ENCODE assay signal across 8 cellular contexts in genomic region chr20:33667245-33668086, GRCh38. TPM values are rescaled to one million over a fixed set of nuclear protein-coding genes. Genes with fewer than 3 reads are reported as not detected.
DNase-seq lines count a peak whose midpoint lies in the region; ATAC-seq and TF ChIP-seq lines count a peak whose summit lies in the region.

No MANE protein-coding gene starts in this region.

- H3K27ac ChIP-seq in esophagus (ENCODE audit: low read depth in 2 of 2, low read length in 1 of 2) (peak overlapping the region; percentile 85 to 94), thymus (ENCODE audit: low read depth) (peak overlapping the region; percentile 67)
- H3K27ac ChIP-seq in naive thymus-derived CD4-positive, alpha-beta T cell (ENCODE audit: low read depth, low read length), result peak overlapping the region; percentile 60

- H3K9me3 ChIP-seq in esophagus (ENCODE audit: control insufficient read depth in 2 of 2, insufficient read depth in 1 of 2, low read depth in 1 of 2, low read length in 1 of 2) (no peaks in the 10 kb centered on the region), thymus (ENCODE audit: control insufficient read depth) (no peaks in the 10 kb centered on the region)
- no peaks in the 10 kb centered on the region for H3K9me3 ChIP-seq in naive thymus-derived CD4-positive, alpha-beta T cell (ENCODE audit: control insufficient read depth in 2 of 3, low read length in 3 of 3)

- intact Hi-C loops in naive thymus-derived CD4-positive, alpha-beta T cell (cut with micrococcal nuclease), result loop anchor here (1.0 to 10.0 kb wide), 7 partner anchors 14 to 445 kb away; partner anchors contain the start of genes CHMP4B (in 1 of the 2), EIF2S2 (in 1 of the 2) and RALY (in 1 of the 2)

- CTCF ChIA-PET in naive thymus-derived CD4-positive, alpha-beta T cell (lab: Charles Lee), result interaction anchor here (0.6 to 4.4 kb wide), 13 partner anchors 9 to 395 kb away, joined by 3 to 33 read pairs (median 5); no protein-coding TSS in a partner anchor

- H3K4me1 ChIP-seq in esophagus (ENCODE audit: control insufficient read depth in 2 of 2, insufficient read depth in 2 of 2, low read length in 1 of 2), result peaks cover 2 to 25% of the 10 kb centered on the region in 2 donors
- peaks cover 16 to 21% of the 10 kb centered on the region in 2 donors for H3K4me1 ChIP-seq in naive thymus-derived CD4-positive, alpha-beta T cell (ENCODE audit: control insufficient read depth in 2 of 2, insufficient read depth in 2 of 2, low read length in 2 of 2)
- peaks cover 5% of the 10 kb centered on the region for H3K4me1 ChIP-seq in thymus (ENCODE audit: control insufficient read depth, insufficient read depth, low read length)

- H3K4me1 Mint-ChIP-seq in HFFc6 (ENCODE audit: low read depth), result peaks cover 66% of the 10 kb centered on the region
- H3K4me1 Mint-ChIP-seq in activated T-cell treated with anti-CD3 and anti-CD28 coated beads, Interleukin-2, amount 50 U/mL, for 24 hours (ENCODE audit: low read depth), result peaks cover 41% of the 10 kb centered on the region
- H3K4me1 Mint-ChIP-seq in naive thymus-derived CD4-positive, alpha-beta T cell, result peaks cover 20 to 54% (median 40%) of the 10 kb centered on the region in 7 donors

- DNase-seq in GM12865 (ENCODE audit: low read depth), result peak; percentile 90
- DNase-seq in HFFc6, result peak; percentile 76
- DNase-seq in NCI-H2171 treated with DMSO at 0.1 percent for 48 hours (lab: John Stamatoyannopoulos, UW), result peak; percentile 44
- peak; percentile 89 for DNase-seq in activated T-cell treated with anti-CD3 and anti-CD28 coated beads, Interleukin-2, amount 50 U/mL, for 24 hours
- peak; percentile 36 to 84 (median 76) for DNase-seq in naive thymus-derived CD4-positive, alpha-beta T cell
- no peak for DNase-seq in NCI-H226

- H3K4me3 Mint-ChIP-seq in HFFc6, result peak overlapping the region; percentile 79
- peak overlapping the region; percentile 84 for H3K4me3 Mint-ChIP-seq in activated T-cell treated with anti-CD3 and anti-CD28 coated beads, Interleukin-2, amount 50 U/mL, for 24 hours
- peak overlapping the region; percentile 65 to 99 (median 82) for H3K4me3 Mint-ChIP-seq in naive thymus-derived CD4-positive, alpha-beta T cell

- 7 to 22% methylated on average over 60 to 94 of the region's 94 CpGs for WGBS in esophagus, 2 donors
- WGBS in thymus, result 2% methylated on average over 94 of the region's 94 CpGs

- POLR2A ChIA-PET in naive thymus-derived CD4-positive, alpha-beta T cell (lab: Charles Lee), result interaction anchor here (0.6 to 7.6 kb wide), 17 partner anchors 13 to 445 kb away, joined by 3 to 75 read pairs (median 5); partner anchors contain the start of genes CBFA2T2, CDK5RAP1, E2F1 and EIF2S2

- H3K4me3 ChIP-seq in GM12865 (ENCODE audit: low read depth, low read length) (peak overlapping the region; percentile 61), esophagus (ENCODE audit: low read depth in 1 of 2, low read length in 2 of 2) (peak overlapping the region; percentile 43 to 69), thymus (ENCODE audit: low read length) (peak overlapping the region; percentile 62)
- peak overlapping the region; percentile 79 for H3K4me3 ChIP-seq in naive thymus-derived CD4-positive, alpha-beta T cell (ENCODE audit: low read length)

- H3K27ac Mint-ChIP-seq in HFFc6, result peak overlapping the region; percentile 75
- peak overlapping the region; percentile 89 for H3K27ac Mint-ChIP-seq in activated T-cell treated with anti-CD3 and anti-CD28 coated beads, Interleukin-2, amount 50 U/mL, for 24 hours
- peak overlapping the region in 5 of 9 donors; percentile 19 to 78 (median 28) for H3K27ac Mint-ChIP-seq in naive thymus-derived CD4-positive, alpha-beta T cell

- no peaks in the 10 kb centered on the region for H3K9me3 Mint-ChIP-seq in HFFc6
- H3K9me3 Mint-ChIP-seq in activated T-cell treated with anti-CD3 and anti-CD28 coated beads, Interleukin-2, amount 50 U/mL, for 24 hours, result no peaks in the 10 kb centered on the region
- no peaks in the 10 kb centered on the region for H3K9me3 Mint-ChIP-seq in naive thymus-derived CD4-positive, alpha-beta T cell

- 0 out of 2 replicates have a peak, but pooled peaks cover 4% of the 10 kb centered on the region for H3K36me3 Mint-ChIP-seq in HFFc6 (ENCODE audit: low read depth)
- peaks cover 31% of the 10 kb centered on the region for H3K36me3 Mint-ChIP-seq in activated T-cell treated with anti-CD3 and anti-CD28 coated beads, Interleukin-2, amount 50 U/mL, for 24 hours (ENCODE audit: low read depth)
- H3K36me3 Mint-ChIP-seq in naive thymus-derived CD4-positive, alpha-beta T cell, result peaks cover 0 to 15% (median 0%) of the 10 kb centered on the region in 5 donors

- peak; percentile 5 for TF ChIP-seq CTCF in GM12865 (IDR thresholded peaks at IDR 0.05; ENCODE audit: insufficient read depth, low read depth, low read length, missing control alignments)
- no peak; the same call in 1 of the 2 replicates for TF ChIP-seq CTCF in HFFc6 (IDR thresholded peaks at IDR 0.05)

- H3K27me3 Mint-ChIP-seq in HFFc6 (ENCODE audit: insufficient read depth), result peaks cover 2% of the 10 kb centered on the region
- H3K27me3 Mint-ChIP-seq in activated T-cell treated with anti-CD3 and anti-CD28 coated beads, Interleukin-2, amount 50 U/mL, for 24 hours, result no peaks in the 10 kb centered on the region
- H3K27me3 Mint-ChIP-seq in naive thymus-derived CD4-positive, alpha-beta T cell, result no peaks in the 10 kb centered on the region

- ATAC-seq in naive thymus-derived CD4-positive, alpha-beta T cell, result peak; percentile 24

- H3K27me3 ChIP-seq in esophagus (ENCODE audit: control insufficient read depth in 1 of 2, insufficient read depth in 2 of 2, low read length in 2 of 2), result no peaks in the 10 kb centered on the region
- H3K27me3 ChIP-seq in naive thymus-derived CD4-positive, alpha-beta T cell (ENCODE audit: control insufficient read depth in 2 of 2, insufficient read depth in 2 of 2, low read length in 2 of 2), result no peaks in the 10 kb centered on the region
- peaks cover 3% of the 10 kb centered on the region for H3K27me3 ChIP-seq in thymus (ENCODE audit: control insufficient read depth, insufficient read depth)

- peaks cover 0 to 2% of the 10 kb centered on the region in 2 donors for H3K36me3 ChIP-seq in esophagus (ENCODE audit: control insufficient read depth in 2 of 2, insufficient read depth in 2 of 2, low read length in 1 of 2)
- no peaks in the 10 kb centered on the region for H3K36me3 ChIP-seq in naive thymus-derived CD4-positive, alpha-beta T cell (ENCODE audit: control insufficient read depth in 2 of 3, insufficient read depth in 3 of 3, low read length in 3 of 3)
- peaks cover 3% of the 10 kb centered on the region for H3K36me3 ChIP-seq in thymus (ENCODE audit: control insufficient read depth, insufficient read depth)

RNA-seq across cellular contexts. Expression of gene ACTL10, which starts 0.7 kb away (rescaled TPM):
- total RNA-seq in HFFc6 (2021; fragmentation: NEBNext Ultra II Directional; extraction: Animal tissue kit (Norgen Biotek cat#: 25700)), result 1 to 10 TPM; 1.6 to 2.3 (median 1.8) TPM
- polyA plus RNA-seq in esophagus (1 to 10 TPM; 1.4 to 2.8 TPM), thymus (2.8 TPM)
- total RNA-seq in naive thymus-derived CD4-positive, alpha-beta T cell, result 1 to 10 TPM in 4 of 5 experiments, under 1 TPM in 1; 0.66 to 4.9 (median 3.2) TPM
- 1 to 10 TPM; 2.0 to 4.4 TPM for polyA plus RNA-seq in naive thymus-derived CD4-positive, alpha-beta T cell

RNA-seq across cellular contexts. Expression of gene C20orf144, which starts 5.3 kb away (rescaled TPM):
- total RNA-seq in HFFc6 (2021; fragmentation: NEBNext Ultra II Directional; extraction: Animal tissue kit (Norgen Biotek cat#: 25700)), result under 1 TPM in 5 of 6 experiments, not detected in 1; 0.10 to 0.31 (median 0.23) TPM
- polyA plus RNA-seq in esophagus (under 1 TPM; 0.02 to 0.04 TPM), thymus (0.23 TPM)
- under 1 TPM in 4 of 5 experiments, not detected in 1; 0.17 to 0.79 (median 0.30) TPM for total RNA-seq in naive thymus-derived CD4-positive, alpha-beta T cell
- under 1 TPM in 1 of 2 donors, not detected in 1; 0.20 TPM for polyA plus RNA-seq in naive thymus-derived CD4-positive, alpha-beta T cell

RNA-seq across cellular contexts. Expression of gene NECAB3, which starts 6.8 kb away (rescaled TPM):
- 10 to 100 TPM; 24.9 to 30.0 (median 27.0) TPM for total RNA-seq in HFFc6 (2021; fragmentation: NEBNext Ultra II Directional; extraction: Animal tissue kit (Norgen Biotek cat#: 25700))
- polyA plus RNA-seq in esophagus (10 to 100 TPM; 13.5 to 18.4 TPM), thymus (20.3 TPM)
- total RNA-seq in naive thymus-derived CD4-positive, alpha-beta T cell, result 10 to 100 TPM; 10.8 to 46.8 (median 16.3) TPM
- 1 to 10 TPM; 2.3 to 2.7 TPM for polyA plus RNA-seq in naive thymus-derived CD4-positive, alpha-beta T cell

RNA-seq across cellular contexts. Expression of gene E2F1, which starts 18.7 kb away (rescaled TPM):
- total RNA-seq in HFFc6 (2021; fragmentation: NEBNext Ultra II Directional; extraction: Animal tissue kit (Norgen Biotek cat#: 25700)), result 10 to 100 TPM; 11.3 to 21.7 (median 20.2) TPM
- 1 to 10 TPM; 6.4 to 6.7 TPM for polyA plus RNA-seq in esophagus
- 10 to 100 TPM in 1 of 5 experiments, 1 to 10 TPM in 3, under 1 TPM in 1; 0.98 to 61.6 (median 1.6) TPM for total RNA-seq in naive thymus-derived CD4-positive, alpha-beta T cell
- polyA plus RNA-seq in naive thymus-derived CD4-positive, alpha-beta T cell, result under 1 TPM in 1 of 2 donors, not detected in 1; 0.46 TPM
- polyA plus RNA-seq in thymus, result 3.3 TPM

RNA-seq across cellular contexts. Expression of gene PXMP4, which starts 52.6 kb away (rescaled TPM):
- 10 to 100 TPM in 4 of 6 experiments, 1 to 10 TPM in 2; 8.3 to 14.4 (median 11.4) TPM for total RNA-seq in HFFc6 (2021; fragmentation: NEBNext Ultra II Directional; extraction: Animal tissue kit (Norgen Biotek cat#: 25700))
- polyA plus RNA-seq in esophagus, result 1 to 10 TPM; 5.4 to 5.8 TPM
- 10 to 100 TPM in 3 of 5 experiments, 1 to 10 TPM in 2; 4.5 to 14.3 (median 10.1) TPM for total RNA-seq in naive thymus-derived CD4-positive, alpha-beta T cell
- polyA plus RNA-seq in naive thymus-derived CD4-positive, alpha-beta T cell, result 10 to 100 TPM in 1 of 2 donors, 1 to 10 TPM in 1; 9.1 to 18.7 TPM
- polyA plus RNA-seq in thymus, result 4.0 TPM

Comparison
In these comparisons a context has a peak if more than half of its experiments do, and no peak if none do; other contexts are left out.
1. H3K27ac Mint-ChIP-seq: peak in every context shown above with its lines; median percentile 89 in activated T-cell treated with anti-CD3 and anti-CD28 coated beads, Interleukin-2, amount 50 U/mL, for 24 hours; 75 in HFFc6; 28 in naive thymus-derived CD4-positive, alpha-beta T cell.